In the genomic region with DNA sequence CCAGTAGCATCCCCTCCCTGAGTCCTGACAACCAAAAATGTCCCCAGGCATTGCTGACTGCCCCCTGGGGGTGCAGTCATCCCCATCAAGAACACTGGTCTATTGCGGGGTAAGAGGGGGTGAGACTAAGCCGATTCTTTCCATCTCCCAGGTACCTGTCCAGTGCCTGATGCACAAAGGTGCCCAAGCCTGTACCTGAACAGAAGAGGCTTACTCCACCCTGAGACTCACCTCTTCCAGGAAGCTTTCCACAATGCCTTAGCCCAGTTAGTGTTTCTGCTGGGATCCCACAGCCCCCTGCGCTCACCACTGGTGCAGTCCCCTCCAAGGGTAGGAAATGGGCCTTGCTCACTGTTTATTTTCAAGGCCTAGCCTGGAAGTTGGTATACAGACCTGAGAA, we compare ENCODE assay signal across 1 cellular context.
TF ChIP-seq lines count a peak whose summit lies in the region.

No MANE protein-coding gene starts in this region.

TF ChIP-seq in HEK293, 187 proteins besides CTCF, POLR2A, EP300 and RAD21:
- TF ChIP-seq, protein P1, sequence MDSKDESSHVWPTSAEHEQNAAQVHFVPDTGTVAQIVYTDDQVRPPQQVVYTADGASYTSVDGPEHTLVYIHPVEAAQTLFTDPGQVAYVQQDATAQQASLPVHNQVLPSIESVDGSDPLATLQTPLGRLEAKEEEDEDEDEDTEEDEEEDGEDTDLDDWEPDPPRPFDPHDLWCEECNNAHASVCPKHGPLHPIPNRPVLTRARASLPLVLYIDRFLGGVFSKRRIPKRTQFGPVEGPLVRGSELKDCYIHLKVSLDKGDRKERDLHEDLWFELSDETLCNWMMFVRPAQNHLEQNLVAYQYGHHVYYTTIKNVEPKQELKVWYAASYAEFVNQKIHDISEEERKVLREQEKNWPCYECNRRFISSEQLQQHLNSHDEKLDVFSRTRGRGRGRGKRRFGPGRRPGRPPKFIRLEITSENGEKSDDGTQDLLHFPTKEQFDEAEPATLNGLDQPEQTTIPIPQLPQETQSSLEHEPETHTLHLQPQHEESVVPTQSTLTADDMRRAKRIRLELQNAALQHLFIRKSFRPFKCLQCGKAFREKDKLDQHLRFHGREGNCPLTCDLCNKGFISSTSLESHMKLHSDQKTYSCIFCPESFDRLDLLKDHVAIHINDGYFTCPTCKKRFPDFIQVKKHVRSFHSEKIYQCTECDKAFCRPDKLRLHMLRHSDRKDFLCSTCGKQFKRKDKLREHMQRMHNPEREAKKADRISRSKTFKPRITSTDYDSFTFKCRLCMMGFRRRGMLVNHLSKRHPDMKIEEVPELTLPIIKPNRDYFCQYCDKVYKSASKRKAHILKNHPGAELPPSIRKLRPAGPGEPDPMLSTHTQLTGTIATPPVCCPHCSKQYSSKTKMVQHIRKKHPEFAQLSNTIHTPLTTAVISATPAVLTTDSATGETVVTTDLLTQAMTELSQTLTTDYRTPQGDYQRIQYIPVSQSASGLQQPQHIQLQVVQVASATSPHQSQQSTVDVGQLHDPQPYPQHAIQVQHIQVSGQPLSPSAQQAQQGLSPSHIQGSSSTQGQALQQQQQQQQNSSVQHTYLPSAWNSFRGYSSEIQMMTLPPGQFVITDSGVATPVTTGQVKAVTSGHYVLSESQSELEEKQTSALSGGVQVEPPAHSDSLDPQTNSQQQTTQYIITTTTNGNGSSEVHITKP (tag by site-specific recombination; IDR thresholded peaks at IDR 0.05): peak; percentile 90
- no peak for TF ChIP-seq FEZF1 (tag by site-specific recombination; IDR thresholded peaks at IDR 0.05)
